Comparison of ENCODE assay signal across 20 cellular contexts in the genomic region with DNA sequence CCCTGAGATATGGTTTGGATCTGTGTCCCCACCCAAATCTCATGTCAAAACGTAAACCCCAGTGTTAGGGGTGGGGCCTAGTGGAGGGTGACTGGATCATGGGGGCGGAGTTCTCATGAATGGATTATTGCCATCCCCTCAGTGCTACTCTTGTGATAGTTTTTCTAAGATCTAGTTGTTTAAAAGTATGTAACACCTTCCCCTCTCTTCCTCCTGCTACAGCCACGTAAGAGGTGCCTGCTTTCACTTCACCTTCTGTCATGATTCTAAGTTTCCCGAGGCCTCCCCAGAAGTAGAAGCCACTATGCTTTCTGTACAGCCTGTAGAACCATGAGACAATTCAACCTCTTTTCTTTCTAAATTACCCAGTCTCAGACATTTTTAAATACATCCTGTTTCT. TPM values are rescaled to one million over a fixed set of nuclear protein-coding genes. Genes with fewer than 3 reads are reported as not detected.
DNase-seq lines count a peak whose midpoint lies in the region; ATAC-seq and FAIRE-seq lines count a peak whose summit lies in the region.
"Had no signal": no experiment of that assay in that cellular context is flagged by ENCODE, and none has a peak within 500 bp of the region (broad histone marks: within the 10 kb centered on the region; RNA-seq: fewer than 3 reads in every experiment).

No MANE protein-coding gene starts in this region.

- H3K27ac ChIP-seq in right cardiac atrium (ENCODE audit: low read length) = no peak overlapping the region
- H3K27ac ChIP-seq: 22Rv1, gastroesophageal sphincter, transverse colon, WERI-Rb-1 had no signal

- WGBS in right cardiac atrium = 76% methylated on average over 4 of the region's 4 CpGs

- no peaks in the 10 kb centered on the region for H3K27me3 ChIP-seq in right cardiac atrium (ENCODE audit: control insufficient read depth, insufficient read depth)
- H3K27me3 ChIP-seq: gastroesophageal sphincter, spleen, transverse colon had no signal

- ATAC-seq in activated CD4-positive, CD25-positive, alpha-beta regulatory T cell treated with anti-CD3 and anti-CD28 coated beads, Interleukin-2, amount 50 U/mL, for 24 hours = peak; percentile 45 to 46
- ATAC-seq in GM21528 (IDR thresholded peaks at IDR 0.05; ENCODE audit: low FRiP score, unreplicated experiment) = peak; percentile 61
- ATAC-seq in natural killer cell treated with Interleukin-12 subunit alpha and Interleukin-12 subunit beta and Interleukin-15 and Interleukin-18, amount 100 ng/mL, for 72 hours = peak; percentile 24 to 43
- no peak for ATAC-seq in right cardiac atrium
- ATAC-seq: gastroesophageal sphincter, K562 had no signal

- H3K4me1 Mint-ChIP-seq in natural killer cell treated with Interleukin-12 subunit alpha and Interleukin-12 subunit beta and Interleukin-15 and Interleukin-18, amount 100 ng/mL, for 72 hours (ENCODE audit: low read depth in 2 of 2) = peaks cover 61 to 82% of the 10 kb centered on the region in 2 donors

- H3K4me3 ChIP-seq in right cardiac atrium (ENCODE audit: low read length) = no peak overlapping the region
- H3K4me3 ChIP-seq: gastroesophageal sphincter, K562, spleen, transverse colon had no signal

- H3K4me1 ChIP-seq in right cardiac atrium (ENCODE audit: control insufficient read depth, insufficient read depth, low read length) = peaks cover 8% of the 10 kb centered on the region

- peak overlapping the region; percentile 22 for H3K4me3 Mint-ChIP-seq in natural killer cell treated with Interleukin-12 subunit alpha and Interleukin-12 subunit beta and Interleukin-15 and Interleukin-18, amount 100 ng/mL, for 72 hours

- DNase-seq in activated CD4-positive, CD25-positive, alpha-beta regulatory T cell (lab: John Stamatoyannopoulos, UW) = no peak
- DNase-seq in HTR-8/SVneo (ENCODE audit: insufficient read length, low spot score) (no peak), NCI-H1417 treated with DMSO at 0.1 percent for 48 hours (lab: John Stamatoyannopoulos, UW) (no peak), right cardiac atrium (no peak), NCI-H187 (lab: John Stamatoyannopoulos, UW) (no peak)
- no peak for DNase-seq in natural killer cell treated with Interleukin-12 subunit alpha and Interleukin-12 subunit beta and Interleukin-15 and Interleukin-18, amount 100 ng/mL, for 72 hours (ENCODE audit: low spot score)
- DNase-seq: COR-L47, HCEC 1CT, NCI-H1436, NCI-H774, spleen, transverse colon, WERI-Rb-1 had no signal

- intact Hi-C loops in right cardiac atrium (cut with DNase I) = no loop called here

- H3K9me3 ChIP-seq in right cardiac atrium (ENCODE audit: control insufficient read depth, low read length) = no peaks in the 10 kb centered on the region
- H3K9me3 ChIP-seq: gastroesophageal sphincter, transverse colon had no signal

- no peaks in the 10 kb centered on the region for H3K9me3 Mint-ChIP-seq in natural killer cell treated with Interleukin-12 subunit alpha and Interleukin-12 subunit beta and Interleukin-15 and Interleukin-18, amount 100 ng/mL, for 72 hours

- no peaks in the 10 kb centered on the region for H3K27me3 Mint-ChIP-seq in natural killer cell treated with Interleukin-12 subunit alpha and Interleukin-12 subunit beta and Interleukin-15 and Interleukin-18, amount 100 ng/mL, for 72 hours

- peaks cover 15% of the 10 kb centered on the region for H3K36me3 Mint-ChIP-seq in natural killer cell treated with Interleukin-12 subunit alpha and Interleukin-12 subunit beta and Interleukin-15 and Interleukin-18, amount 100 ng/mL, for 72 hours

- FAIRE-seq in HTR-8/SVneo (lab: Jason Lieb, UNC) = peak; percentile 57
- FAIRE-seq: bronchial epithelial cell, endometrium, K562 had no signal

- H3K27ac Mint-ChIP-seq in natural killer cell treated with Interleukin-12 subunit alpha and Interleukin-12 subunit beta and Interleukin-15 and Interleukin-18, amount 100 ng/mL, for 72 hours = peak overlapping the region; percentile 3 to 49

RNA-seq across cellular contexts. Expression of gene PUM2, which starts 16.9 kb away (rescaled TPM):
- 100 to 1,000 TPM; 107 to 144 TPM for total RNA-seq in natural killer cell treated with Interleukin-12 subunit alpha and Interleukin-12 subunit beta and Interleukin-15 and Interleukin-18, amount 100 ng/mL, for 72 hours
- total RNA-seq in right cardiac atrium = 10 to 100 TPM; 77.2 to 84.5 (median 81.3) TPM
- polyA plus RNA-seq in right cardiac atrium = 27.5 TPM

Comparison
In these comparisons a context has a peak if more than half of its experiments do, and no peak if none do; other contexts are left out.
1. ATAC-seq: peak in activated CD4-positive, CD25-positive, alpha-beta regulatory T cell treated with anti-CD3 and anti-CD28 coated beads, Interleukin-2, amount 50 U/mL, for 24 hours (2 of 2), GM21528 (single experiment) and natural killer cell treated with Interleukin-12 subunit alpha and Interleukin-12 subunit beta and Interleukin-15 and Interleukin-18, amount 100 ng/mL, for 72 hours (2 of 2); none in right cardiac atrium (0 of 2).